Comparison of ENCODE assay signal across 15 cellular contexts in genomic region chr3:149541091-149541491, GRCh38.
DNase-seq lines count a peak whose midpoint lies in the region; ATAC-seq, FAIRE-seq and TF ChIP-seq lines count a peak whose summit lies in the region.
"Had no signal": no experiment of that assay in that cellular context is flagged by ENCODE, and none has a peak within 500 bp of the region (broad histone marks: within the 10 kb centered on the region; RNA-seq: fewer than 3 reads in every experiment).

No MANE protein-coding gene starts in this region.

- FAIRE-seq in astrocyte (lab: Jason Lieb, UNC): peak; percentile 47

- H3K79me2 ChIP-seq in astrocyte (ENCODE audit: insufficient read depth, low read length) (peaks cover 82% of the 10 kb centered on the region), hepatocyte (peaks cover 55% of the 10 kb centered on the region)

- DNase-seq in HT1080 (ENCODE audit: low read depth) (peak; percentile 51), astrocyte (ENCODE audit: low read depth) (peak; percentile 60), hepatocyte (ENCODE audit: low spot score) (no peak), upper lobe of right lung (no peak), BE2C (no peak), DMS53 treated with DMSO at 0.1 percent for 48 hours (lab: John Stamatoyannopoulos, UW; ENCODE audit: unreplicated experiment) (no peak), NCI-H1417 treated with DMSO at 0.1 percent for 48 hours (lab: John Stamatoyannopoulos, UW) (no peak)
- DNase-seq: activated CD8-positive, alpha-beta T cell treated with anti-CD3 and anti-CD28 coated beads for 36 hours; activated naive CD4-positive, alpha-beta T cell; DND-41; H9; heart right ventricle; NCI-H2107; substantia nigra had no signal

- H3K4me3 Mint-ChIP-seq in astrocyte (ENCODE audit: unreplicated experiment): peak overlapping the region; percentile 43
- H3K4me3 Mint-ChIP-seq: activated CD8-positive, alpha-beta T cell treated with anti-CD3 and anti-CD28 coated beads for 36 hours; dendritic cell treated with granulocyte-macrophage colony-stimulating factor and Interleukin-4, amounts not matched to agents 40 ng/mL and 50 ng/mL, for 4 days; H9 had no signal

- no peaks in the 10 kb centered on the region for H3K27me3 Mint-ChIP-seq in astrocyte (ENCODE audit: low read depth, unreplicated experiment)

- H3K9me3 Mint-ChIP-seq in astrocyte (ENCODE audit: unreplicated experiment): no peaks in the 10 kb centered on the region
- H3K9me3 Mint-ChIP-seq: activated CD8-positive, alpha-beta T cell treated with anti-CD3 and anti-CD28 coated beads for 36 hours; dendritic cell treated with granulocyte-macrophage colony-stimulating factor and Interleukin-4, amounts not matched to agents 40 ng/mL and 50 ng/mL, for 4 days; H9 had no signal

- H3K4me2 ChIP-seq in astrocyte (ENCODE audit: low read length) (peak overlapping the region; percentile 71), hepatocyte (no peak overlapping the region)

- H4K20me1 ChIP-seq in astrocyte (ENCODE audit: insufficient read depth, low read length): no peaks in the 10 kb centered on the region
- no peaks in the 10 kb centered on the region for H4K20me1 ChIP-seq in hepatocyte (ENCODE audit: insufficient read depth, poor library complexity, severe bottlenecking)

- H3K36me3 ChIP-seq in astrocyte (ENCODE audit: insufficient read depth, low read length) (peaks cover 13% of the 10 kb centered on the region), hepatocyte (replicated peaks; ENCODE audit: insufficient read depth, low read depth) (no peaks in the 10 kb centered on the region), upper lobe of right lung (peaks cover 7% of the 10 kb centered on the region), BE2C (no peaks in the 10 kb centered on the region)

- peak overlapping the region; percentile 67 for H3K9ac ChIP-seq in astrocyte (ENCODE audit: low read length)

- H3K9me2 ChIP-seq in hepatocyte (replicated peaks; ENCODE audit: insufficient read depth): no peaks in the 10 kb centered on the region

- no peak overlapping the region for H2AFZ ChIP-seq in astrocyte (ENCODE audit: low read depth, low read length)
- H2AFZ ChIP-seq in hepatocyte: no peak overlapping the region

- intact Hi-C loops in upper lobe of right lung (cut with DNase I): no loop called here

- peak overlapping the region; percentile 93 for H3K27ac Mint-ChIP-seq in astrocyte (ENCODE audit: unreplicated experiment)
- H3K27ac Mint-ChIP-seq: activated CD8-positive, alpha-beta T cell treated with anti-CD3 and anti-CD28 coated beads for 36 hours; dendritic cell treated with granulocyte-macrophage colony-stimulating factor and Interleukin-4, amounts not matched to agents 40 ng/mL and 50 ng/mL, for 4 days had no signal

- whole genome bisulfite sequencing in hepatocyte (ENCODE audit: low lambda C conversion rate, missing lambda C conversion rate): 69% methylated on average over 3 of the region's 3 CpGs

- H3K27me3 ChIP-seq in astrocyte (ENCODE audit: insufficient read depth, low read length) (no peaks in the 10 kb centered on the region), hepatocyte (no peaks in the 10 kb centered on the region), upper lobe of right lung (no peaks in the 10 kb centered on the region), BE2C (no peaks in the 10 kb centered on the region)
- H3K27me3 ChIP-seq: heart right ventricle had no signal

- H3K4me3 ChIP-seq in astrocyte (ENCODE audit: insufficient read depth, low read depth, low read length) (peak overlapping the region; percentile 0), hepatocyte (no peak overlapping the region), upper lobe of right lung (no peak overlapping the region), BE2C (ENCODE audit: low read depth, low read length) (no peak overlapping the region)
- H3K4me3 ChIP-seq: heart right ventricle had no signal

- peaks cover 64% of the 10 kb centered on the region for H3K4me1 Mint-ChIP-seq in astrocyte (ENCODE audit: low read depth, unreplicated experiment)

- H3K4me1 ChIP-seq in astrocyte (ENCODE audit: insufficient read depth, low read length) (peaks cover 53% of the 10 kb centered on the region), hepatocyte (ENCODE audit: insufficient read depth) (peaks cover 38% of the 10 kb centered on the region), upper lobe of right lung (peaks cover 22% of the 10 kb centered on the region), BE2C (peaks cover 8% of the 10 kb centered on the region)

- ATAC-seq in upper lobe of right lung: peak; percentile 30
- ATAC-seq: activated CD8-positive, alpha-beta T cell treated with anti-CD3 and anti-CD28 coated beads for 36 hours; heart right ventricle had no signal

- H3K27ac ChIP-seq in astrocyte (ENCODE audit: low read depth, low read length): peak overlapping the region; percentile 83
- H3K27ac ChIP-seq in hepatocyte: peak overlapping the region; percentile 22
- no peak overlapping the region for H3K27ac ChIP-seq in upper lobe of right lung

- no peak for TF ChIP-seq CTCF in astrocyte (IDR thresholded peaks at IDR 0.05; ENCODE audit: insufficient read depth, low read depth, low read length)
- no peak for TF ChIP-seq CTCF in hepatocyte (IDR thresholded peaks at IDR 0.05; ENCODE audit: poor library complexity)
- no peak for TF ChIP-seq CTCF in upper lobe of right lung (IDR thresholded peaks at IDR 0.05)
- no peak for TF ChIP-seq CTCF in BE2C (IDR thresholded peaks at IDR 0.05; ENCODE audit: low read depth, low read length)

- H3K36me3 Mint-ChIP-seq in astrocyte (ENCODE audit: low read depth, unreplicated experiment): peaks cover 14% of the 10 kb centered on the region

- H3K9me3 ChIP-seq in astrocyte (ENCODE audit: insufficient read depth, low read depth, low read length) (no peaks in the 10 kb centered on the region), hepatocyte (ENCODE audit: low read depth) (no peaks in the 10 kb centered on the region), upper lobe of right lung (no peaks in the 10 kb centered on the region), BE2C (no peaks in the 10 kb centered on the region)
- H3K9me3 ChIP-seq: heart right ventricle had no signal

Comparison
In these comparisons a context has a peak if more than half of its experiments do, and no peak if none do; other contexts are left out.
1. DNase-seq: peak in HT1080 (single experiment) and astrocyte (single experiment); none in hepatocyte (single experiment), upper lobe of right lung (single experiment), BE2C (single experiment), DMS53 treated with DMSO at 0.1 percent for 48 hours (single experiment) and NCI-H1417 treated with DMSO at 0.1 percent for 48 hours (single experiment).